In genomic region chr1:3668585-3669300, GRCh38 we compare ENCODE assay signal across 9 cellular contexts. TPM values are rescaled to one million over a fixed set of nuclear protein-coding genes. Genes with fewer than 3 reads are reported as not detected.
DNase-seq lines count a peak whose midpoint lies in the region; ATAC-seq and TF ChIP-seq lines count a peak whose summit lies in the region.
"Had no signal": no experiment of that assay in that cellular context is flagged by ENCODE, and none has a peak within 500 bp of the region (broad histone marks: within the 10 kb centered on the region; RNA-seq: fewer than 3 reads in every experiment).

No MANE protein-coding gene starts in this region.

- ATAC-seq in Right ventricle myocardium inferior (peak; percentile 90), GM19324 (IDR thresholded peaks at IDR 0.05; ENCODE audit: low FRiP score, unreplicated experiment) (no peak)

- no peaks in the 10 kb centered on the region for H3K9me3 ChIP-seq in right atrium auricular region
- no peaks in the 10 kb centered on the region for H3K9me3 ChIP-seq in SJCRH30 (replicated peaks)

- H3K4me3 ChIP-seq in right atrium auricular region, result no peak overlapping the region
- H3K4me3 ChIP-seq in SJCRH30, result no peak overlapping the region
- H3K4me3 ChIP-seq: dorsolateral prefrontal cortex had no signal

- in situ Hi-C loops in GM13976 (cut with MboI; ENCODE audit: low sequenced_read_pairs, unreplicated experiment), result no loop called here

- intact Hi-C loops in Right ventricle myocardium inferior (cut with DNase I), result no loop called here

- H3K27ac ChIP-seq in right atrium auricular region (no peak overlapping the region), SJCRH30 (no peak overlapping the region)
- H3K27ac ChIP-seq: dorsolateral prefrontal cortex had no signal

- peaks cover 0 to 9% of the 10 kb centered on the region in 2 donors for H3K4me1 ChIP-seq in right atrium auricular region
- H3K4me1 ChIP-seq in SJCRH30, result peaks cover 21% of the 10 kb centered on the region

- H3K36me3 ChIP-seq in right atrium auricular region, result no peaks in the 10 kb centered on the region
- no peaks in the 10 kb centered on the region for H3K36me3 ChIP-seq in SJCRH30

- H3K27me3 ChIP-seq in right atrium auricular region (no peaks in the 10 kb centered on the region), SJCRH30 (no peaks in the 10 kb centered on the region)

- peak; percentile 94 for DNase-seq in Right ventricle myocardium inferior (ENCODE audit: missing footprints)
- DNase-seq in right atrium auricular region (ENCODE audit: low spot score), result no peak
- DNase-seq in SJCRH30, result peak; percentile 72
- peak; percentile 80 for DNase-seq in kidney tubule cell (ENCODE audit: low spot score)
- no peak for DNase-seq in GM13976 (ENCODE audit: low spot score)
- no peak for DNase-seq in HPDE6-E6E7 (ENCODE audit: extremely low spot score)
- DNase-seq in NAMALWA (ENCODE audit: low spot score), result no peak

- TF ChIP-seq CTCF in right atrium auricular region (IDR thresholded peaks at IDR 0.05) (no peak), GM13976 (IDR thresholded peaks at IDR 0.05; ENCODE audit: borderline replicate concordance, control extremely low read depth, extremely low read depth, insufficient read depth, missing control alignments) (no peak)

RNA-seq across cellular contexts. Expression of gene TP73, which starts 16.4 kb away (rescaled TPM):
- total RNA-seq in Right ventricle myocardium inferior, result 0.14 TPM
- total RNA-seq in right atrium auricular region, result under 1 TPM in 1 of 2 donors, not detected in 1; 0.16 TPM
- total RNA-seq in SJCRH30 (2014; rRNA removed; shearing (Covaris generic)), result 13.1 and 14.9 TPM in 2 replicates

RNA-seq across cellular contexts. Expression of gene WRAP73, which starts 18.8 kb away (rescaled TPM):
- 14.6 TPM for total RNA-seq in Right ventricle myocardium inferior
- total RNA-seq in right atrium auricular region, result 10 to 100 TPM in 1 of 2 donors, 1 to 10 TPM in 1; 6.8 to 11.4 TPM
- total RNA-seq in SJCRH30 (2014; rRNA removed; shearing (Covaris generic)), result 41.6 and 47.9 TPM in 2 replicates

RNA-seq across cellular contexts. Expression of gene TPRG1L, which starts 43.9 kb away (rescaled TPM):
- total RNA-seq in Right ventricle myocardium inferior (46.1 TPM), right atrium auricular region (10 to 100 TPM; 30.0 to 33.3 TPM)
- 20.0 and 21.1 TPM in 2 replicates for total RNA-seq in SJCRH30 (2014; rRNA removed; shearing (Covaris generic))

RNA-seq across cellular contexts. Expression of gene MEGF6, which starts 57.4 kb away (rescaled TPM):
- total RNA-seq in Right ventricle myocardium inferior (7.0 TPM), right atrium auricular region (10 to 100 TPM; 14.9 to 32.6 TPM)
- total RNA-seq in SJCRH30 (2014; rRNA removed; shearing (Covaris generic)), result 0.08 TPM in 1 of 2 replicates, not detected in the other

Comparison
In these comparisons a context has a peak if more than half of its experiments do, and no peak if none do; other contexts are left out.
1. DNase-seq: peak in Right ventricle myocardium inferior (single experiment), SJCRH30 (2 of 2) and kidney tubule cell (single experiment); none in right atrium auricular region (single experiment), GM13976 (single experiment), HPDE6-E6E7 (single experiment) and NAMALWA (single experiment).
2. RNA of gene TP73, which starts 16.4 kb away (total RNA-seq): 13.1 to 14.9 TPM in SJCRH30; 0.16 TPM in right atrium auricular region and 0.14 TPM in Right ventricle myocardium inferior (single experiment); every median in the first group is over 10 times any median in the second.